14 cellular contexts compared by ENCODE assay signal in the genomic region with DNA sequence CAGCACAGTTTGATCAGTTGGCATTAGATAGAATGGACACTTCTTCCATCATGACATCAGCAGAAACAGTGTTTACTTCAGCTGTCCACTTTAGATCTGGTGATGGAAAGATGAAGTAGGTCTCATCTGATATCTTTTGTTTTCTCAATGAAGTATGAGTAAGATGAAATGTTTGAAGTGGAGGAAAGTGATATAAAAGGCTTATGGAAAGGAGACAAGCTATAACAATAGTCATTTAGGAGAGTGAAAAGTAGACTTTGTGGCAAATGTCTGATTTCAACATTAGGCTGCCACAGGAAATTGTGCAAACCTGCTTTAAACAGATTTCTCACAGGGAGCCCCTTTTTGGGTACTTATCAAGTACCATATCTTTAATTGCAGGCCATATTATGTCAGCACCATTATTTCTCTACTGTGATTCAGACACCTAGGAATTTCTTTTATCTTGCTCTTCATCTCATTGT. TPM values are rescaled to one million over a fixed set of nuclear protein-coding genes. Genes with fewer than 3 reads are reported as not detected.
DNase-seq lines count a peak whose midpoint lies in the region; ATAC-seq lines count a peak whose summit lies in the region.
"Had no signal": no experiment of that assay in that cellular context is flagged by ENCODE, and none has a peak within 500 bp of the region (broad histone marks: within the 10 kb centered on the region; RNA-seq: fewer than 3 reads in every experiment).

No MANE protein-coding gene starts in this region.

- peaks cover 2% of the 10 kb centered on the region for H3K36me3 Mint-ChIP-seq in activated CD4-positive, alpha-beta T cell treated with anti-CD3 and anti-CD28 coated beads, Interleukin-2, amount 10 ng/mL, durations not matched to agents 24 days and 14 days (ENCODE audit: low read depth)
- no peaks in the 10 kb centered on the region for H3K36me3 Mint-ChIP-seq in activated T-helper 1 cell treated with anti-CD3 and anti-CD28 coated beads, Interleukin-12 subunit alpha, Interleukin-12 subunit beta, Interleukin-2, Interleukin-4 antibody, amounts not matched to agents 30 ng/mL and 10 ng/mL and 1 ng/mL, durations not matched to agents 14 hours and 24 hours and 36 hours (ENCODE audit: low read depth)

- intact Hi-C loops in activated CD4-positive, alpha-beta T cell treated with anti-CD3 and anti-CD28 coated beads, Interleukin-2, amount 10 ng/mL, durations not matched to agents 24 days and 14 days (cut with micrococcal nuclease): no loop called here
- intact Hi-C loops in activated T-helper 1 cell treated with anti-CD3 and anti-CD28 coated beads, Interleukin-12 subunit alpha, Interleukin-12 subunit beta, Interleukin-2, Interleukin-4 antibody, amounts not matched to agents 30 ng/mL and 10 ng/mL and 1 ng/mL, durations not matched to agents 14 hours and 24 hours and 36 hours (cut with micrococcal nuclease): no loop called here

- no peaks in the 10 kb centered on the region for H3K27me3 Mint-ChIP-seq in activated CD4-positive, alpha-beta T cell treated with anti-CD3 and anti-CD28 coated beads, Interleukin-2, amount 10 ng/mL, durations not matched to agents 24 days and 14 days
- no peaks in the 10 kb centered on the region for H3K27me3 Mint-ChIP-seq in activated T-helper 1 cell treated with anti-CD3 and anti-CD28 coated beads, Interleukin-12 subunit alpha, Interleukin-12 subunit beta, Interleukin-2, Interleukin-4 antibody, amounts not matched to agents 30 ng/mL and 10 ng/mL and 1 ng/mL, durations not matched to agents 14 hours and 24 hours and 36 hours (ENCODE audit: insufficient read depth)
- H3K27me3 Mint-ChIP-seq: B cell had no signal

- no peaks in the 10 kb centered on the region for H3K9me3 Mint-ChIP-seq in activated CD4-positive, alpha-beta T cell treated with anti-CD3 and anti-CD28 coated beads, Interleukin-2, amount 10 ng/mL, durations not matched to agents 24 days and 14 days
- H3K9me3 Mint-ChIP-seq in activated T-helper 1 cell treated with anti-CD3 and anti-CD28 coated beads, Interleukin-12 subunit alpha, Interleukin-12 subunit beta, Interleukin-2, Interleukin-4 antibody, amounts not matched to agents 30 ng/mL and 10 ng/mL and 1 ng/mL, durations not matched to agents 14 hours and 24 hours and 36 hours: no peaks in the 10 kb centered on the region

- H3K27ac Mint-ChIP-seq in activated CD4-positive, alpha-beta T cell treated with anti-CD3 and anti-CD28 coated beads, Interleukin-2, amount 10 ng/mL, durations not matched to agents 24 days and 14 days: peak overlapping the region; percentile 17
- no peak overlapping the region for H3K27ac Mint-ChIP-seq in activated T-helper 1 cell treated with anti-CD3 and anti-CD28 coated beads, Interleukin-12 subunit alpha, Interleukin-12 subunit beta, Interleukin-2, Interleukin-4 antibody, amounts not matched to agents 30 ng/mL and 10 ng/mL and 1 ng/mL, durations not matched to agents 14 hours and 24 hours and 36 hours
- H3K27ac Mint-ChIP-seq: B cell had no signal

- ATAC-seq in GM21786 (IDR thresholded peaks at IDR 0.05; ENCODE audit: unreplicated experiment): no peak

- peaks cover 6% of the 10 kb centered on the region for H3K4me1 Mint-ChIP-seq in activated CD4-positive, alpha-beta T cell treated with anti-CD3 and anti-CD28 coated beads, Interleukin-2, amount 10 ng/mL, durations not matched to agents 24 days and 14 days
- H3K4me1 Mint-ChIP-seq in activated T-helper 1 cell treated with anti-CD3 and anti-CD28 coated beads, Interleukin-12 subunit alpha, Interleukin-12 subunit beta, Interleukin-2, Interleukin-4 antibody, amounts not matched to agents 30 ng/mL and 10 ng/mL and 1 ng/mL, durations not matched to agents 14 hours and 24 hours and 36 hours (ENCODE audit: low read depth): peaks cover 15% of the 10 kb centered on the region
- H3K4me1 Mint-ChIP-seq: B cell had no signal

- no peak overlapping the region for H3K4me3 Mint-ChIP-seq in activated CD4-positive, alpha-beta T cell treated with anti-CD3 and anti-CD28 coated beads, Interleukin-2, amount 10 ng/mL, durations not matched to agents 24 days and 14 days
- no peak overlapping the region for H3K4me3 Mint-ChIP-seq in activated T-helper 1 cell treated with anti-CD3 and anti-CD28 coated beads, Interleukin-12 subunit alpha, Interleukin-12 subunit beta, Interleukin-2, Interleukin-4 antibody, amounts not matched to agents 30 ng/mL and 10 ng/mL and 1 ng/mL, durations not matched to agents 14 hours and 24 hours and 36 hours
- H3K4me3 Mint-ChIP-seq: B cell had no signal

- DNase-seq in activated CD4-positive, alpha-beta T cell treated with anti-CD3 and anti-CD28 coated beads, Interleukin-2, amount 10 ng/mL, durations not matched to agents 24 days and 14 days: no peak
- no peak for DNase-seq in activated CD4-positive, alpha-beta T cell treated with anti-CD3 and anti-CD28 coated beads for 4 hours
- DNase-seq in NCI-H187 treated with DMSO at 0.1 percent for 48 hours (lab: John Stamatoyannopoulos, UW): peak; percentile 12
- peak; percentile 87 for DNase-seq in amniotic epithelial cell (ENCODE audit: low read depth)
- peak; percentile 74 for DNase-seq in pulmonary artery endothelial cell (ENCODE audit: low read depth, low spot score)
- no peak for DNase-seq in activated T-helper 1 cell treated with anti-CD3 and anti-CD28 coated beads, Interleukin-12 subunit alpha, Interleukin-12 subunit beta, Interleukin-2, Interleukin-4 antibody, amounts not matched to agents 30 ng/mL and 10 ng/mL and 1 ng/mL, durations not matched to agents 14 hours and 24 hours and 36 hours (ENCODE audit: low spot score)
- no peak for DNase-seq in NCI-H2171 treated with DMSO at 0.1 percent for 48 hours (lab: John Stamatoyannopoulos, UW)
- DNase-seq: activated CD8-positive, alpha-beta memory T cell treated with anti-CD3 and anti-CD28 coated beads, Interleukin-2, amount 50 U/mL, for 4 hours; effector CD8-positive, alpha-beta T cell; NCI-H1930; SW 1271 had no signal

RNA-seq across cellular contexts. Expression of a gene that starts 18.2 kb away (rescaled TPM):
- total RNA-seq in activated CD4-positive, alpha-beta T cell treated with anti-CD3 and anti-CD28 coated beads, Interleukin-2, amount 10 ng/mL, durations not matched to agents 24 days and 14 days: not detected in 2 replicates
- total RNA-seq in pulmonary artery endothelial cell: not detected in 2 replicates
- total RNA-seq in activated T-helper 1 cell treated with anti-CD3 and anti-CD28 coated beads, Interleukin-12 subunit alpha, Interleukin-12 subunit beta, Interleukin-2, Interleukin-4 antibody, amounts not matched to agents 30 ng/mL and 10 ng/mL and 1 ng/mL, durations not matched to agents 14 hours and 24 hours and 36 hours: not detected in 2 replicates
- total RNA-seq: B cell, omental fat pad had no signal

Comparison
In these comparisons a context has a peak if more than half of its experiments do, and no peak if none do; other contexts are left out.
1. DNase-seq: peak in NCI-H187 treated with DMSO at 0.1 percent for 48 hours (single experiment), amniotic epithelial cell (single experiment) and pulmonary artery endothelial cell (single experiment); none in activated CD4-positive, alpha-beta T cell treated with anti-CD3 and anti-CD28 coated beads, Interleukin-2, amount 10 ng/mL, durations not matched to agents 24 days and 14 days (single experiment), activated CD4-positive, alpha-beta T cell treated with anti-CD3 and anti-CD28 coated beads for 4 hours (0 of 2), activated T-helper 1 cell treated with anti-CD3 and anti-CD28 coated beads, Interleukin-12 subunit alpha, Interleukin-12 subunit beta, Interleukin-2, Interleukin-4 antibody, amounts not matched to agents 30 ng/mL and 10 ng/mL and 1 ng/mL, durations not matched to agents 14 hours and 24 hours and 36 hours (single experiment) and NCI-H2171 treated with DMSO at 0.1 percent for 48 hours (single experiment).